In the genomic region with DNA sequence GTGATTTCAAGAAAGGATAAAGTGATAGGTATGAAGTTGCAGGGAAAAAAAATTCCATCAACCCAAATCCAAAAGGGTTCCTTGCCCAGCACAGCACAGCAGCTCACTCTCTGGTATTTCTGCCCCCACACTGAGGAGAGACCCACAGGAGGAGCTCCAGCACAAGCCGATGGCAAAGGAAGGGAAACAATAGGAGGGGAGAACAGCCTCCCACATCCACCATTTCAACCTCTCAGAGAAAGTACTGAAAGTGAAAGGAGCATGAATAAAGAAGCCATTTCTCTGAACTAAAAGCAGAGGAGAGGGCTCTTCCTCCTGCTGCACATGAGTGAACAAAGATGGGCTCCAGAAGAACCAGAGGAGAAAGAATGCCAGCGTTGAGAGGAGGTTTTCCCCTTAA, we compare ENCODE assay signal across 8 cellular contexts. TPM values are rescaled to one million over a fixed set of nuclear protein-coding genes. Genes with fewer than 3 reads are reported as not detected.
DNase-seq lines count a peak whose midpoint lies in the region; ATAC-seq and TF ChIP-seq lines count a peak whose summit lies in the region.

No MANE protein-coding gene starts in this region.

- H3K4me1 Mint-ChIP-seq in dendritic cell treated with granulocyte-macrophage colony-stimulating factor and Interleukin-4, amounts not matched to agents 40 ng/mL and 50 ng/mL, for 4 days (ENCODE audit: low read depth) = peaks cover 45% of the 10 kb centered on the region
- H3K4me1 Mint-ChIP-seq in naive thymus-derived CD4-positive, alpha-beta T cell = peaks cover 16 to 38% (median 21%) of the 10 kb centered on the region in 7 donors

- H3K4me2 ChIP-seq in Loucy (ENCODE audit: low read depth, low read length, poor library complexity, severe bottlenecking) = peak overlapping the region; percentile 18

- TF ChIP-seq CTCF in Loucy (conservative IDR thresholded peaks at IDR 0.05; ENCODE audit: low read length) (no peak), thyroid gland (IDR thresholded peaks at IDR 0.05) (no peak)

- POLR2A ChIA-PET in naive thymus-derived CD4-positive, alpha-beta T cell (lab: Charles Lee) = interaction anchor here (0.6 kb wide), 2 partner anchors 151 to 671 kb away, joined by 3 read pairs; no protein-coding TSS in a partner anchor

- H3K9ac ChIP-seq in Loucy (ENCODE audit: low read depth, low read length, poor library complexity, severe bottlenecking) = no peak overlapping the region

- no peak overlapping the region for H3K4me3 ChIP-seq in Loucy (ENCODE audit: low read length, poor library complexity, severe bottlenecking)
- H3K4me3 ChIP-seq in naive thymus-derived CD4-positive, alpha-beta T cell (ENCODE audit: low read length) = no peak overlapping the region
- H3K4me3 ChIP-seq in thyroid gland (replicated peaks in 1 of 3) = no peak overlapping the region

- peak overlapping the region; percentile 91 for H2AFZ ChIP-seq in Loucy (ENCODE audit: low read length)

- no peaks in the 10 kb centered on the region for H3K36me3 Mint-ChIP-seq in dendritic cell treated with granulocyte-macrophage colony-stimulating factor and Interleukin-4, amounts not matched to agents 40 ng/mL and 50 ng/mL, for 4 days (ENCODE audit: low read depth)
- H3K36me3 Mint-ChIP-seq in naive thymus-derived CD4-positive, alpha-beta T cell = no peaks in the 10 kb centered on the region

- WGBS in thyroid gland, 2 donors = 17 to 20% methylated on average over 2 of the region's 2 CpGs

- intact Hi-C loops in dendritic cell treated with granulocyte-macrophage colony-stimulating factor and Interleukin-4, amounts not matched to agents 40 ng/mL and 50 ng/mL, for 4 days (cut with micrococcal nuclease) = loop anchor here (2.0 to 10.0 kb wide), 5 partner anchors 40 to 132 kb away; a partner anchor contains a TSS
- intact Hi-C loops in naive thymus-derived CD4-positive, alpha-beta T cell (cut with micrococcal nuclease) = loop anchor here (1.0 to 10.0 kb wide), 5 partner anchors 54 to 381 kb away; a partner anchor contains a TSS
- intact Hi-C loops in thyroid gland (cut with DNase I) = no loop called here

- H3K4me1 ChIP-seq in Loucy (ENCODE audit: insufficient read depth, low read length, poor library complexity, severe bottlenecking) (peaks cover 9% of the 10 kb centered on the region), thyroid gland (peaks cover 30 to 40% of the 10 kb centered on the region in 2 donors)
- H3K4me1 ChIP-seq in naive thymus-derived CD4-positive, alpha-beta T cell (ENCODE audit: control insufficient read depth in 2 of 2, insufficient read depth in 2 of 2, low read length in 2 of 2) = peaks cover 0 to 5% of the 10 kb centered on the region in 2 donors

- H3K9me3 ChIP-seq in Loucy (ENCODE audit: insufficient read depth, low read depth, low read length) (no peaks in the 10 kb centered on the region), thyroid gland (no peaks in the 10 kb centered on the region)
- no peaks in the 10 kb centered on the region for H3K9me3 ChIP-seq in naive thymus-derived CD4-positive, alpha-beta T cell (ENCODE audit: control insufficient read depth in 2 of 3, low read length in 3 of 3)

- peak; percentile 68 for DNase-seq in EH (ENCODE audit: low read depth)
- peak in 3 of 9 donors; percentile 10 to 29 (median 24) for DNase-seq in naive thymus-derived CD4-positive, alpha-beta T cell
- DNase-seq in thyroid gland = no peak
- no peak for DNase-seq in SIG-M5 (lab: John Stamatoyannopoulos, UW)
- DNase-seq in NK-92 (lab: John Stamatoyannopoulos, UW; ENCODE audit: unreplicated experiment) = no peak

- H3K27ac Mint-ChIP-seq in dendritic cell treated with granulocyte-macrophage colony-stimulating factor and Interleukin-4, amounts not matched to agents 40 ng/mL and 50 ng/mL, for 4 days = no peak overlapping the region
- H3K27ac Mint-ChIP-seq in naive thymus-derived CD4-positive, alpha-beta T cell = peak overlapping the region; percentile 56 to 93 (median 75)

- 0 out of 2 replicates have a peak, but pooled peaks cover 3% of the 10 kb centered on the region for H3F3A ChIP-seq in Loucy (ENCODE audit: low read depth)

- no peaks in the 10 kb centered on the region for H3K9me3 Mint-ChIP-seq in dendritic cell treated with granulocyte-macrophage colony-stimulating factor and Interleukin-4, amounts not matched to agents 40 ng/mL and 50 ng/mL, for 4 days
- no peaks in the 10 kb centered on the region for H3K9me3 Mint-ChIP-seq in naive thymus-derived CD4-positive, alpha-beta T cell

- CTCF ChIA-PET in naive thymus-derived CD4-positive, alpha-beta T cell (lab: Charles Lee) = interaction anchor here (0.7 kb wide), 1 partner anchor 134 kb away, joined by 3 read pairs; no protein-coding TSS in a partner anchor

- no peaks in the 10 kb centered on the region for H3K79me2 ChIP-seq in Loucy (ENCODE audit: insufficient read depth, low read length)

- TF ChIP-seq POLR2A in thyroid gland (IDR thresholded peaks at IDR 0.05) = no peak

- peak overlapping the region; percentile 74 for H3K4me3 Mint-ChIP-seq in dendritic cell treated with granulocyte-macrophage colony-stimulating factor and Interleukin-4, amounts not matched to agents 40 ng/mL and 50 ng/mL, for 4 days
- peak overlapping the region; percentile 10 to 85 (median 70) for H3K4me3 Mint-ChIP-seq in naive thymus-derived CD4-positive, alpha-beta T cell

- H4K20me1 ChIP-seq in Loucy (ENCODE audit: insufficient read depth, low read length, poor library complexity, severe bottlenecking) = no peaks in the 10 kb centered on the region

- no peak for ATAC-seq in naive thymus-derived CD4-positive, alpha-beta T cell
- ATAC-seq in HG03108 (IDR thresholded peaks at IDR 0.05; ENCODE audit: unreplicated experiment) = no peak

- no peak overlapping the region for H3K27ac ChIP-seq in naive thymus-derived CD4-positive, alpha-beta T cell (ENCODE audit: low read depth, low read length)
- no peak overlapping the region for H3K27ac ChIP-seq in thyroid gland

- no peaks in the 10 kb centered on the region for H3K27me3 Mint-ChIP-seq in dendritic cell treated with granulocyte-macrophage colony-stimulating factor and Interleukin-4, amounts not matched to agents 40 ng/mL and 50 ng/mL, for 4 days
- no peaks in the 10 kb centered on the region for H3K27me3 Mint-ChIP-seq in naive thymus-derived CD4-positive, alpha-beta T cell

- no peaks in the 10 kb centered on the region for H3K9me2 ChIP-seq in Loucy (replicated peaks; ENCODE audit: low read depth, low read length)

- H3K36me3 ChIP-seq in Loucy (ENCODE audit: insufficient read depth, low read length) = no peaks in the 10 kb centered on the region
- no peaks in the 10 kb centered on the region for H3K36me3 ChIP-seq in naive thymus-derived CD4-positive, alpha-beta T cell (ENCODE audit: control insufficient read depth in 2 of 3, insufficient read depth in 3 of 3, low read length in 3 of 3)
- H3K36me3 ChIP-seq in thyroid gland = no peaks in the 10 kb centered on the region

- H3K27me3 ChIP-seq in Loucy (ENCODE audit: insufficient read depth, low read length, poor library complexity, severe bottlenecking) (no peaks in the 10 kb centered on the region), thyroid gland (no peaks in the 10 kb centered on the region)
- H3K27me3 ChIP-seq in naive thymus-derived CD4-positive, alpha-beta T cell (ENCODE audit: control insufficient read depth in 2 of 2, insufficient read depth in 2 of 2, low read length in 2 of 2) = no peaks in the 10 kb centered on the region

RNA-seq across cellular contexts. Expression of a gene that starts 54.9 kb away (rescaled TPM):
- 10 to 100 TPM in 3 of 5 experiments, 1 to 10 TPM in 2; 4.2 to 18.5 (median 11.5) TPM for total RNA-seq in naive thymus-derived CD4-positive, alpha-beta T cell
- under 1 TPM; 0.29 to 0.48 TPM for polyA plus RNA-seq in naive thymus-derived CD4-positive, alpha-beta T cell
- 10 to 100 TPM; 11.8 to 20.1 (median 14.5) TPM for total RNA-seq in thyroid gland
